25 cellular contexts compared by ENCODE assay signal in genomic region chr17:8082312-8082711, GRCh38. TPM values are rescaled to one million over a fixed set of nuclear protein-coding genes. Genes with fewer than 3 reads are reported as not detected.
DNase-seq lines count a peak whose midpoint lies in the region; ATAC-seq and TF ChIP-seq lines count a peak whose summit lies in the region.
"Had no signal": no experiment of that assay in that cellular context is flagged by ENCODE, and none has a peak within 500 bp of the region (broad histone marks: within the 10 kb centered on the region; RNA-seq: fewer than 3 reads in every experiment).

No MANE protein-coding gene starts in this region.

- H3K9me2 ChIP-seq in hepatocyte (replicated peaks; ENCODE audit: insufficient read depth), result no peaks in the 10 kb centered on the region

- WGBS in hepatocyte (ENCODE audit: low lambda C conversion rate, missing lambda C conversion rate), result 50% methylated on average over 10 of the region's 10 CpGs
- WGBS in tibial nerve, 2 donors, result 87 to 88% methylated on average over 10 of the region's 10 CpGs

- peaks cover 73% of the 10 kb centered on the region for H3K27me3 Mint-ChIP-seq in type B pancreatic cell

- no peaks in the 10 kb centered on the region for H3K4me1 Mint-ChIP-seq in type B pancreatic cell (ENCODE audit: unreplicated experiment)

- peak overlapping the region; percentile 30 for H3K4me3 Mint-ChIP-seq in type B pancreatic cell
- H3K4me3 Mint-ChIP-seq: CD14-positive monocyte had no signal

- peak overlapping the region; percentile 80 for H3K27ac Mint-ChIP-seq in type B pancreatic cell
- H3K27ac Mint-ChIP-seq: CD14-positive monocyte; CD4-positive, CD25-positive, alpha-beta regulatory T cell had no signal

- no peak for ATAC-seq in Right ventricle myocardium superior (ENCODE audit: poor library complexity)
- ATAC-seq: GM12878 had no signal

- H3K36me3 Mint-ChIP-seq in type B pancreatic cell, result no peaks in the 10 kb centered on the region
- H3K36me3 Mint-ChIP-seq: CD4-positive, alpha-beta memory T cell had no signal

- no peak for TF ChIP-seq POLR2A in tibial nerve (IDR thresholded peaks at IDR 0.05)

- H3K36me3 ChIP-seq in right atrium auricular region (no peaks in the 10 kb centered on the region), hepatocyte (replicated peaks; ENCODE audit: insufficient read depth, low read depth) (no peaks in the 10 kb centered on the region), tibial nerve (no peaks in the 10 kb centered on the region)
- H3K36me3 ChIP-seq: BE2C, BLaER1 had no signal

- peak; percentile 4 for DNase-seq in Right ventricle myocardium superior
- DNase-seq in right atrium auricular region (ENCODE audit: low spot score), result no peak
- DNase-seq in hepatocyte (ENCODE audit: low spot score), result peak; percentile 47
- DNase-seq in type B pancreatic cell (ENCODE audit: extremely low spot score, unreplicated experiment), result no peak
- no peak for DNase-seq in tibial nerve (ENCODE audit: low spot score in 2 of 2)
- DNase-seq in DMS79 (lab: John Stamatoyannopoulos, UW), result no peak
- DNase-seq: 8988T; ACHN; BE2C; C1 segment of cervical spinal cord; Caco-2; Calu3; CD4-positive, alpha-beta memory T cell; CD4-positive, CD25-positive, alpha-beta regulatory T cell; CD8-positive, alpha-beta memory T cell; DND-41; EL; GDM1 had no signal

- no peak overlapping the region for H2AFZ ChIP-seq in hepatocyte

- intact Hi-C loops in Right ventricle myocardium superior (cut with DNase I), result no loop called here

- no peaks in the 10 kb centered on the region for H3K9me3 Mint-ChIP-seq in type B pancreatic cell
- H3K9me3 Mint-ChIP-seq: CD4-positive, CD25-positive, alpha-beta regulatory T cell; CD8-positive, alpha-beta memory T cell had no signal

- no peak for TF ChIP-seq EP300 in tibial nerve (IDR thresholded peaks at IDR 0.05)

- H4K20me1 ChIP-seq in hepatocyte (ENCODE audit: insufficient read depth, poor library complexity, severe bottlenecking), result no peaks in the 10 kb centered on the region
- H4K20me1 ChIP-seq: BLaER1 had no signal

- no peaks in the 10 kb centered on the region for H3K79me2 ChIP-seq in hepatocyte

- H3K4me2 ChIP-seq in hepatocyte, result peak overlapping the region; percentile 37
- H3K4me2 ChIP-seq: BLaER1 had no signal

- H3K9me3 ChIP-seq in right atrium auricular region (no peaks in the 10 kb centered on the region), hepatocyte (ENCODE audit: low read depth) (no peaks in the 10 kb centered on the region), tibial nerve (no peaks in the 10 kb centered on the region)
- H3K9me3 ChIP-seq: BE2C, BLaER1, Caco-2 had no signal

- H3K27me3 ChIP-seq in right atrium auricular region (peaks cover 0 to 5% of the 10 kb centered on the region in 2 donors), hepatocyte (peaks cover 4% of the 10 kb centered on the region), tibial nerve (peaks cover 0 to 92% of the 10 kb centered on the region in 2 donors)
- H3K27me3 ChIP-seq: BE2C had no signal

- H3K4me1 ChIP-seq in right atrium auricular region (peaks cover 0 to 13% of the 10 kb centered on the region in 2 donors), hepatocyte (ENCODE audit: insufficient read depth) (peaks cover 5% of the 10 kb centered on the region), tibial nerve (peaks cover 0 to 22% (median 3%) of the 10 kb centered on the region in 4 donors)
- H3K4me1 ChIP-seq: BE2C, Caco-2 had no signal

- no peak overlapping the region for H3K27ac ChIP-seq in right atrium auricular region
- peak overlapping the region; percentile 71 for H3K27ac ChIP-seq in hepatocyte
- no peak overlapping the region for H3K27ac ChIP-seq in tibial nerve
- H3K27ac ChIP-seq: BLaER1 had no signal

- no peak overlapping the region for H3K4me3 ChIP-seq in right atrium auricular region
- H3K4me3 ChIP-seq in hepatocyte, result no peak overlapping the region
- H3K4me3 ChIP-seq in tibial nerve, result no peak overlapping the region
- H3K4me3 ChIP-seq: BLaER1, GM12878 had no signal

- TF ChIP-seq CTCF in right atrium auricular region (IDR thresholded peaks at IDR 0.05), result no peak
- TF ChIP-seq CTCF in hepatocyte (IDR thresholded peaks at IDR 0.05; ENCODE audit: poor library complexity), result no peak
- TF ChIP-seq CTCF in type B pancreatic cell (conservative IDR thresholded peaks at IDR 0.05), result no peak
- no peak for TF ChIP-seq CTCF in tibial nerve (IDR thresholded peaks at IDR 0.05)

RNA-seq across cellular contexts. Expression of gene ALOX12B, which starts 5.2 kb away (rescaled TPM):
- total RNA-seq in Right ventricle myocardium superior (not detected), right atrium auricular region (under 1 TPM in 1 of 2 donors, not detected in 1; 0.43 TPM), hepatocyte (0.52 and 2.0 TPM in 2 replicates), type B pancreatic cell (ENCODE audit: low replicate concordance) (not detected in 2 replicates), tibial nerve (not detected)
- polyA plus RNA-seq in hepatocyte, result 0.22 and 1.8 TPM in 2 replicates
- total RNA-seq: Calu3; CD4-positive, CD25-positive, alpha-beta regulatory T cell; Daoy; G401 had no signal
- polyA plus RNA-seq: AG04450; CD14-positive monocyte; CD8-positive, alpha-beta memory T cell had no signal

RNA-seq across cellular contexts. Expression of gene ALOXE3, which starts 36.0 kb away (rescaled TPM):
- not detected for total RNA-seq in Right ventricle myocardium superior
- under 1 TPM in 1 of 2 donors, not detected in 1; 0.20 TPM for total RNA-seq in right atrium auricular region
- 0.48 and 0.77 TPM in 2 replicates for total RNA-seq in hepatocyte
- polyA plus RNA-seq in hepatocyte, result 1.5 and 2.6 TPM in 2 replicates
- total RNA-seq in type B pancreatic cell (ENCODE audit: low replicate concordance), result 0.14 TPM in 1 of 2 replicates, not detected in the other
- total RNA-seq in tibial nerve, result not detected
- total RNA-seq: A673; Caco-2; Calu3; CD8-positive, alpha-beta memory T cell; Daoy; GM12878 had no signal
- polyA plus RNA-seq: CD14-positive monocyte; CD8-positive, alpha-beta memory T cell had no signal

RNA-seq across cellular contexts. Expression of gene HES7, which starts 41.6 kb away (rescaled TPM):
- 0.13 TPM for total RNA-seq in Right ventricle myocardium superior
- total RNA-seq in right atrium auricular region, result not detected
- not detected in 2 replicates for total RNA-seq in hepatocyte
- not detected in 2 replicates for polyA plus RNA-seq in hepatocyte
- 0.46 TPM in 1 of 2 replicates, not detected in the other for total RNA-seq in type B pancreatic cell (ENCODE audit: low replicate concordance)
- 1 to 10 TPM in 1 of 4 donors, not detected in 3; 2.1 TPM for total RNA-seq in tibial nerve
- total RNA-seq: Caco-2; CD4-positive, alpha-beta memory T cell; CD4-positive, CD25-positive, alpha-beta regulatory T cell had no signal
- polyA plus RNA-seq: AG04450; CD14-positive monocyte; CD4-positive, alpha-beta memory T cell; CD4-positive, CD25-positive, alpha-beta regulatory T cell; CD8-positive, alpha-beta memory T cell had no signal

RNA-seq across cellular contexts. Expression of gene ALOX15B, which starts 43.5 kb away (rescaled TPM):
- not detected for total RNA-seq in Right ventricle myocardium superior
- total RNA-seq in right atrium auricular region, result 1 to 10 TPM; 1.2 to 1.8 TPM
- total RNA-seq in hepatocyte, result 5.7 and 6.7 TPM in 2 replicates
- 26.0 and 26.1 TPM in 2 replicates for polyA plus RNA-seq in hepatocyte
- total RNA-seq in type B pancreatic cell (ENCODE audit: low replicate concordance), result not detected in 2 replicates
- total RNA-seq in tibial nerve, result 10 to 100 TPM in 2 of 4 donors, 1 to 10 TPM in 2; 3.8 to 22.8 (median 9.3) TPM
- total RNA-seq: Caco-2; Calu3; CD4-positive, CD25-positive, alpha-beta regulatory T cell; CD8-positive, alpha-beta memory T cell; Daoy; G401; GM12878 had no signal
- polyA plus RNA-seq: AG04450; CD4-positive, alpha-beta memory T cell; CD4-positive, CD25-positive, alpha-beta regulatory T cell; CD8-positive, alpha-beta memory T cell had no signal

Comparison
In these comparisons a context has a peak if more than half of its experiments do, and no peak if none do; other contexts are left out.
1. DNase-seq: peak in Right ventricle myocardium superior (single experiment) and hepatocyte (single experiment); none in right atrium auricular region (single experiment), type B pancreatic cell (single experiment), tibial nerve (0 of 2) and DMS79 (single experiment).